Comparison of ENCODE assay signal across 9 cellular contexts in genomic region chr3:64686446-64686908, GRCh38.
DNase-seq lines count a peak whose midpoint lies in the region; ATAC-seq lines count a peak whose summit lies in the region.
"Had no signal": no experiment of that assay in that cellular context is flagged by ENCODE, and none has a peak within 500 bp of the region (broad histone marks: within the 10 kb centered on the region; RNA-seq: fewer than 3 reads in every experiment).

No MANE protein-coding gene starts in this region.

- H3K4me3 Mint-ChIP-seq in stimulated activated naive B cell treated with anti-CD40 and anti-IgM and Interleukin-4, amounts not matched to agents 10 μg/mL and 1 μg/mL and 100 μg/mL, for 72 hours: peak overlapping the region; percentile 56 to 72

- peak; percentile 77 to 82 for ATAC-seq in stimulated activated naive B cell treated with anti-CD40 and anti-IgM and Interleukin-4, amounts not matched to agents 10 μg/mL and 1 μg/mL and 100 μg/mL, for 72 hours (replicated peaks)

- DNase-seq in NCI-H510A treated with DMSO at 0.1 percent for 48 hours (lab: John Stamatoyannopoulos, UW) (peak; percentile 3), NCI-H510A (lab: John Stamatoyannopoulos, UW) (no peak), amniotic epithelial cell (ENCODE audit: low read depth) (peak; percentile 61), NCI-H1436 treated with DMSO at 0.1 percent for 48 hours (lab: John Stamatoyannopoulos, UW) (no peak), NOMO-1 (lab: John Stamatoyannopoulos, UW; ENCODE audit: unreplicated experiment in 2 of 2) (no peak)
- peak; percentile 10 for DNase-seq in stimulated activated naive B cell treated with anti-CD40 and anti-IgM and Interleukin-4, amounts not matched to agents 10 μg/mL and 1 μg/mL and 100 μg/mL, for 72 hours
- no peak for DNase-seq in activated CD4-positive, alpha-beta T cell treated with anti-CD3 and anti-CD28 coated beads for 4 hours

- H3K27me3 Mint-ChIP-seq in stimulated activated naive B cell treated with anti-CD40 and anti-IgM and Interleukin-4, amounts not matched to agents 10 μg/mL and 1 μg/mL and 100 μg/mL, for 72 hours: peaks cover 47 to 70% of the 10 kb centered on the region in 2 donors

- peak overlapping the region; percentile 63 for H3K4me3 ChIP-seq in iPS-18c (ENCODE audit: insufficient read depth, low read depth, low read length)

- peak overlapping the region; percentile 83 for H3K27ac Mint-ChIP-seq in stimulated activated naive B cell treated with anti-CD40 and anti-IgM and Interleukin-4, amounts not matched to agents 10 μg/mL and 1 μg/mL and 100 μg/mL, for 72 hours

- peaks cover 0 to 1% of the 10 kb centered on the region in 2 donors for H3K36me3 Mint-ChIP-seq in stimulated activated naive B cell treated with anti-CD40 and anti-IgM and Interleukin-4, amounts not matched to agents 10 μg/mL and 1 μg/mL and 100 μg/mL, for 72 hours
- H3K36me3 Mint-ChIP-seq: CD4-positive, CD25-positive, alpha-beta regulatory T cell had no signal

- H3K9me3 Mint-ChIP-seq in stimulated activated naive B cell treated with anti-CD40 and anti-IgM and Interleukin-4, amounts not matched to agents 10 μg/mL and 1 μg/mL and 100 μg/mL, for 72 hours: peaks cover 3 to 4% of the 10 kb centered on the region in 2 donors

- peaks cover 9 to 20% of the 10 kb centered on the region in 2 donors for H3K4me1 Mint-ChIP-seq in stimulated activated naive B cell treated with anti-CD40 and anti-IgM and Interleukin-4, amounts not matched to agents 10 μg/mL and 1 μg/mL and 100 μg/mL, for 72 hours

- H3K9me3 ChIP-seq in iPS-18c (ENCODE audit: control insufficient read depth, insufficient read depth, low read length): no peaks in the 10 kb centered on the region

Comparison
In these comparisons a context has a peak if more than half of its experiments do, and no peak if none do; other contexts are left out.
1. DNase-seq: peak in NCI-H510A treated with DMSO at 0.1 percent for 48 hours (single experiment), amniotic epithelial cell (single experiment) and stimulated activated naive B cell treated with anti-CD40 and anti-IgM and Interleukin-4, amounts not matched to agents 10 μg/mL and 1 μg/mL and 100 μg/mL, for 72 hours (single experiment); none in NCI-H510A (single experiment), activated CD4-positive, alpha-beta T cell treated with anti-CD3 and anti-CD28 coated beads for 4 hours (0 of 2), NCI-H1436 treated with DMSO at 0.1 percent for 48 hours (single experiment) and NOMO-1 (0 of 2).